38 cellular contexts compared by ENCODE assay signal in genomic region chr16:31496670-31497069, GRCh38. TPM values are rescaled to one million over a fixed set of nuclear protein-coding genes. Genes with fewer than 3 reads are reported as not detected.
"Had no signal": no experiment of that assay in that cellular context is flagged by ENCODE, and none has a peak within 500 bp of the region (broad histone marks: within the 10 kb centered on the region; RNA-seq: fewer than 3 reads in every experiment).

No MANE protein-coding gene starts in this region.

- H3K36me3 Mint-ChIP-seq: natural killer cell had no signal

- H3K27me3 ChIP-seq: heart left ventricle, neural progenitor cell, neutrophil, right atrium auricular region, right lobe of liver, stomach, suprapubic skin, tibial artery had no signal

- H3K9ac ChIP-seq: neural progenitor cell, parathyroid adenoma had no signal

- H3K27me3 Mint-ChIP-seq: naive B cell; progenitor cell of endocrine pancreas; stimulated activated naive B cell treated with anti-CD40 and anti-IgM and Interleukin-4, amounts not matched to agents 10 μg/mL and 1 μg/mL and 100 μg/mL, for 72 hours had no signal

- FAIRE-seq: islet of Langerhans, kidney, urothelium cell line had no signal

- H3K4me3 Mint-ChIP-seq: immature natural killer cell; mesothelial cell of epicardium; naive B cell; natural killer cell; nephron progenitor cell; neural progenitor cell; stimulated activated naive B cell treated with anti-CD40 and anti-IgM and Interleukin-4, amounts not matched to agents 10 μg/mL and 1 μg/mL and 100 μg/mL, for 72 hours had no signal

- H3K4me2 ChIP-seq: neural progenitor cell, smooth muscle cell had no signal

- H3K36me3 ChIP-seq: neural progenitor cell had no signal

- DNase-seq: glutamatergic neuron; heart left ventricle; hypothalamus; immature natural killer cell; kidney; left colon; left ventricle myocardium inferior; mesendoderm; naive B cell; natural killer cell; nephron progenitor cell; occipital lobe; stimulated activated CD4-positive, alpha-beta T cell treated with anti-CD3 and anti-CD28 coated beads, Interleukin-1b, Interleukin-23, amount 100 ng/mL, for 48 hours; stimulated activated CD4-positive, alpha-beta T cell treated with anti-CD3 and anti-CD28 coated beads, Interleukin-2, amount 100 ng/mL, for 48 hours; stimulated activated CD4-positive, alpha-beta T cell treated with anti-CD3 and anti-CD28 coated beads, Interleukin-4, amount 100 ng/mL, for 4 hours; stimulated activated CD8-positive, alpha-beta memory T cell treated with anti-CD3 and anti-CD28 coated beads, Interleukin-4, amount 100 ng/mL, for 48 hours; stimulated activated naive B cell treated with anti-CD40 and anti-IgM and Interleukin-4, amounts not matched to agents 10 μg/mL and 1 μg/mL and 100 μg/mL, for 72 hours; stimulated activated naive CD8-positive, alpha-beta T cell treated with anti-CD3 and anti-CD28 coated beads, Interleukin-15, Interleukin-2, amounts not matched to agents 100 U/mL and 50 U/mL, for 24 hours; stomach; tibial artery; trophoblast cell had no signal

- H3K4me1 Mint-ChIP-seq: immature natural killer cell, mesothelial cell of epicardium, nephron progenitor cell, neural progenitor cell had no signal

- H3K4me3 ChIP-seq: heart left ventricle, left ventricle myocardium inferior, neural progenitor cell, right atrium auricular region, right lobe of liver, smooth muscle cell, stomach, suprapubic skin, thoracic aorta, tibial artery had no signal

- H3K27ac ChIP-seq: heart left ventricle, left ventricle myocardium inferior, neural progenitor cell, neutrophil, parathyroid adenoma, right atrium auricular region, right lobe of liver, stomach, suprapubic skin, thoracic aorta, tibial artery had no signal

- H3K27ac Mint-ChIP-seq: immature natural killer cell; mesothelial cell of epicardium; natural killer cell; nephron progenitor cell; neural progenitor cell; progenitor cell of endocrine pancreas; stimulated activated naive B cell treated with anti-CD40 and anti-IgM and Interleukin-4, amounts not matched to agents 10 μg/mL and 1 μg/mL and 100 μg/mL, for 72 hours had no signal

- ATAC-seq: left colon; natural killer cell; right lobe of liver; stimulated activated naive B cell treated with anti-CD40 and anti-IgM and Interleukin-4, amounts not matched to agents 10 μg/mL and 1 μg/mL and 100 μg/mL, for 72 hours; stimulated activated naive CD8-positive, alpha-beta T cell treated with anti-CD3 and anti-CD28 coated beads, Interleukin-15, Interleukin-2, amounts not matched to agents 100 U/mL and 50 U/mL, for 24 hours had no signal

- H3K4me1 ChIP-seq: neural progenitor cell, parathyroid adenoma, right atrium auricular region, suprapubic skin, tibial artery had no signal

- H3K9me3 Mint-ChIP-seq: immature natural killer cell; mesothelial cell of epicardium; naive B cell; natural killer cell; nephron progenitor cell; neural progenitor cell; stimulated activated naive B cell treated with anti-CD40 and anti-IgM and Interleukin-4, amounts not matched to agents 10 μg/mL and 1 μg/mL and 100 μg/mL, for 72 hours had no signal

- H3K9me3 ChIP-seq: heart left ventricle, left ventricle myocardium inferior, neutrophil, right atrium auricular region, right lobe of liver, stomach, suprapubic skin, thoracic aorta, tibial artery had no signal

- H2AFZ ChIP-seq: neural progenitor cell, parathyroid adenoma had no signal

RNA-seq across cellular contexts. Expression of gene SLC5A2, which starts 13.7 kb away (rescaled TPM):
- total RNA-seq: heart left ventricle, left ventricle myocardium inferior, osteocyte, pulmonary artery endothelial cell, right atrium auricular region, skeletal muscle tissue, smooth muscle cell, stomach had no signal

RNA-seq across cellular contexts. Expression of gene AHSP, which starts 31.0 kb away (rescaled TPM):
- total RNA-seq: kidney, left colon, left ventricle myocardium inferior, lower leg skin, mesothelial cell of epicardium, natural killer cell, osteocyte, progenitor cell of endocrine pancreas, pulmonary artery endothelial cell, renal cortical epithelial cell, smooth muscle cell, suprapubic skin, thoracic aorta had no signal
- polyA plus RNA-seq: heart left ventricle, smooth muscle cell, stomach had no signal
